ENCODE assay signal across 23 cellular contexts in the genomic region with DNA sequence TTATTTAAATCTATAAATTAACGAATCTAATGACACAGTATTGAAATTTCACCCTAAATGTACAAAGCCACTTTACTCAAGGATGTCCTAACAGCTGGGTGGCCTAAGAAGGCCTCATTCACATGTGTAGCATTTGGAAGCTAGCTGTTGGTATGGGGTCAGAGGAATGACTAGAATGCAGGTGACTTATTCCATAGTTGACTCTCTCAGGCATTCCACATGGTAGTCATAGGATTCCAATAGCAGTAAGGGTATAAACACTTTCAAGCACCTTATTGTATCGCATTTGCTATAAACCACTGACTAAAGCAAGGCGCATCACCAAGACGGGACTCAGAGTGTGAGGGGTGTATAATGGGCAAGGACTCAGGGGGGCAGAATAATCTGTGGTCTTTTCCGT.
"Had no signal": no experiment of that assay in that cellular context is flagged by ENCODE, and none has a peak within 500 bp of the region (broad histone marks: within the 10 kb centered on the region; RNA-seq: fewer than 3 reads in every experiment).

No MANE protein-coding gene starts in this region.

- ATAC-seq: activated T-cell treated with anti-CD3 and anti-CD28 coated beads, Interleukin-2, amount 50 U/mL, for 4 hours; T-helper 17 cell had no signal

- H3K36me3 Mint-ChIP-seq: activated CD4-positive, alpha-beta memory T cell treated with anti-CD3 and anti-CD28 coated beads for 36 hours; activated naive CD8-positive, alpha-beta T cell had no signal

- H3K4me3 Mint-ChIP-seq: activated B cell treated with CpG ODN at 0.5 μM for 24 hours; activated CD4-positive, alpha-beta memory T cell treated with anti-CD3 and anti-CD28 coated beads for 36 hours; activated CD4-positive, alpha-beta T cell treated with anti-CD3 and anti-CD28 coated beads, Interleukin-2, amount 10 ng/mL, durations not matched to agents 7 days and 5 days; activated naive CD4-positive, alpha-beta T cell treated with anti-CD3 and anti-CD28 coated beads for 36 hours; activated naive CD8-positive, alpha-beta T cell; activated T-cell treated with anti-CD3 and anti-CD28 coated beads, Interleukin-2, amount 50 U/mL, for 4 hours; central memory CD8-positive, alpha-beta T cell; T-helper 17 cell had no signal

- H3K27ac Mint-ChIP-seq: activated B cell treated with CpG ODN at 0.5 μM for 24 hours; activated CD4-positive, alpha-beta memory T cell treated with anti-CD3 and anti-CD28 coated beads for 36 hours; activated CD4-positive, alpha-beta T cell treated with anti-CD3 and anti-CD28 coated beads, Interleukin-2, amount 10 ng/mL, durations not matched to agents 7 days and 5 days; activated naive CD4-positive, alpha-beta T cell treated with anti-CD3 and anti-CD28 coated beads for 36 hours; activated naive CD8-positive, alpha-beta T cell; T-helper 17 cell had no signal

- H3K27me3 Mint-ChIP-seq: activated B cell treated with CpG ODN at 0.5 μM for 24 hours; activated CD4-positive, alpha-beta memory T cell treated with anti-CD3 and anti-CD28 coated beads for 36 hours; activated CD4-positive, alpha-beta T cell treated with anti-CD3 and anti-CD28 coated beads, Interleukin-2, amount 10 ng/mL, durations not matched to agents 7 days and 5 days; activated naive CD8-positive, alpha-beta T cell; central memory CD8-positive, alpha-beta T cell; T-helper 17 cell had no signal

- H3K9me3 Mint-ChIP-seq: activated B cell treated with CpG ODN at 0.5 μM for 24 hours; activated CD4-positive, alpha-beta T cell treated with anti-CD3 and anti-CD28 coated beads, Interleukin-2, amount 10 ng/mL, durations not matched to agents 7 days and 5 days; activated naive CD4-positive, alpha-beta T cell treated with anti-CD3 and anti-CD28 coated beads for 36 hours had no signal

- DNase-seq: activated B cell treated with CpG ODN at 0.5 μM for 24 hours; activated CD4-positive, alpha-beta memory T cell treated with anti-CD3 and anti-CD28 coated beads for 36 hours; activated CD4-positive, alpha-beta T cell treated with anti-CD3 and anti-CD28 coated beads, Interleukin-2, amount 10 ng/mL, durations not matched to agents 7 days and 5 days; activated CD8-positive, alpha-beta memory T cell treated with anti-CD3 and anti-CD28 coated beads for 24 hours; activated effector memory CD4-positive, alpha-beta T cell treated with anti-CD3 and anti-CD28 coated beads, Interleukin-2, amount 50 U/mL, for 16 hours; activated naive CD4-positive, alpha-beta T cell treated with anti-CD3 and anti-CD28 coated beads for 36 hours; activated T-cell treated with anti-CD3 and anti-CD28 coated beads, Interleukin-2, amount 50 U/mL, for 4 hours; amygdala; Karpas-422; MM.1S; NCI-H1105; NCI-H1436; NCI-H1694 treated with DMSO at 0.1 percent for 48 hours; NCI-H2029 treated with DMSO at 0.1 percent for 48 hours; NCI-H345; NCI-H510A; NCI-H526 treated with DMSO at 0.1 percent for 48 hours; NCI-H82; SIG-M5; T-helper 17 cell; T-helper 9 cell had no signal

- H3K4me1 Mint-ChIP-seq: activated B cell treated with CpG ODN at 0.5 μM for 24 hours; activated CD4-positive, alpha-beta T cell treated with anti-CD3 and anti-CD28 coated beads, Interleukin-2, amount 10 ng/mL, durations not matched to agents 7 days and 5 days; central memory CD8-positive, alpha-beta T cell; T-helper 17 cell had no signal
